8 cellular contexts compared by ENCODE assay signal in genomic region chr10:110918633-110919348, GRCh38. TPM values are rescaled to one million over a fixed set of nuclear protein-coding genes. Genes with fewer than 3 reads are reported as not detected.
DNase-seq lines count a peak whose midpoint lies in the region; ATAC-seq and TF ChIP-seq lines count a peak whose summit lies in the region.

Gene BBIP1 (minus strand): TSS chr10:110919180. CDS start chr10:110918157, 1,023 bp downstream.

- intact Hi-C loops in CD4-positive, alpha-beta T cell (cut with DNase I, micrococcal nuclease), result loop anchor here (1.0 to 10.0 kb wide), 7 partner anchors 46 to 1526 kb away; partner anchors contain the start of genes DUSP5 (in 1 of the 2), PDCD4 (in 1 of the 2), SMNDC1 (in 1 of the 2) and VTI1A (in 1 of the 2)

- H3K4me1 ChIP-seq in mesodermal cell (ENCODE audit: control insufficient read depth, insufficient read depth, low read length, poor library complexity, severe bottlenecking) (peaks cover 10% of the 10 kb centered on the region), thymus (ENCODE audit: control insufficient read depth, insufficient read depth, low read length) (no peaks in the 10 kb centered on the region)

- no peaks in the 10 kb centered on the region for H3K36me3 ChIP-seq in mesodermal cell (ENCODE audit: control insufficient read depth, insufficient read depth, low read length)
- no peaks in the 10 kb centered on the region for H3K36me3 ChIP-seq in thymus (ENCODE audit: control insufficient read depth, insufficient read depth)

- peaks cover 38% of the 10 kb centered on the region for H3K36me3 Mint-ChIP-seq in CD4-positive, alpha-beta T cell (ENCODE audit: low read depth)
- H3K36me3 Mint-ChIP-seq in activated CD4-positive, alpha-beta memory T cell treated with anti-CD3 and anti-CD28 coated beads, Interleukin-2, amount 10 ng/mL, durations not matched to agents 7 days and 5 days (ENCODE audit: low read depth), result peaks cover 3% of the 10 kb centered on the region
- H3K36me3 Mint-ChIP-seq in endothelial cell (ENCODE audit: low read depth, unreplicated experiment), result no peaks in the 10 kb centered on the region

- no peaks in the 10 kb centered on the region for H3K27me3 Mint-ChIP-seq in CD4-positive, alpha-beta T cell
- H3K27me3 Mint-ChIP-seq in activated CD4-positive, alpha-beta memory T cell treated with anti-CD3 and anti-CD28 coated beads, Interleukin-2, amount 10 ng/mL, durations not matched to agents 7 days and 5 days, result no peaks in the 10 kb centered on the region
- H3K27me3 Mint-ChIP-seq in endothelial cell (ENCODE audit: unreplicated experiment), result peaks cover 18% of the 10 kb centered on the region

- POLR2A ChIA-PET in CD4-positive, alpha-beta T cell (lab: Charles Lee), result interaction anchor here (0.6 to 4.1 kb wide), 39 partner anchors 9 to 1528 kb away, joined by 3 to 19 read pairs (median 4); partner anchors contain the start of genes GPAM, PDCD4, SMNDC1 and VTI1A
- POLR2A ChIA-PET in activated CD4-positive, alpha-beta memory T cell treated with anti-CD3 and anti-CD28 coated beads, Interleukin-2, amount 10 ng/mL, durations not matched to agents 7 days and 5 days (lab: Charles Lee), result interaction anchor here (0.6 to 3.5 kb wide), 30 partner anchors 9 to 1528 kb away, joined by 3 to 41 read pairs (median 4); partner anchors contain the start of genes PDCD4, SMNDC1, VTI1A and ZDHHC6

- peak; percentile 15 for ATAC-seq in CD4-positive, alpha-beta T cell (ENCODE audit: poor library complexity)
- ATAC-seq in GM19025 (IDR thresholded peaks at IDR 0.05; ENCODE audit: low read depth, unreplicated experiment), result peak; percentile 77
- ATAC-seq in HG03139 (IDR thresholded peaks at IDR 0.05; ENCODE audit: unreplicated experiment), result peak; percentile 80

- H3K4me3 Mint-ChIP-seq in CD4-positive, alpha-beta T cell, result peak within 1 kb of the TSS; percentile 99
- H3K4me3 Mint-ChIP-seq in activated CD4-positive, alpha-beta memory T cell treated with anti-CD3 and anti-CD28 coated beads, Interleukin-2, amount 10 ng/mL, durations not matched to agents 7 days and 5 days, result peak within 1 kb of the TSS; percentile 90
- H3K4me3 Mint-ChIP-seq in endothelial cell (ENCODE audit: unreplicated experiment), result peak within 1 kb of the TSS; percentile 99

- no peaks in the 10 kb centered on the region for H3K9me3 Mint-ChIP-seq in CD4-positive, alpha-beta T cell
- no peaks in the 10 kb centered on the region for H3K9me3 Mint-ChIP-seq in activated CD4-positive, alpha-beta memory T cell treated with anti-CD3 and anti-CD28 coated beads, Interleukin-2, amount 10 ng/mL, durations not matched to agents 7 days and 5 days
- H3K9me3 Mint-ChIP-seq in endothelial cell (ENCODE audit: unreplicated experiment), result no peaks in the 10 kb centered on the region

- H3K27ac ChIP-seq in CD4-positive, alpha-beta T cell (ENCODE audit: low read depth, low read length), result peak within 1 kb of the TSS; percentile 98
- H3K27ac ChIP-seq in mesodermal cell (ENCODE audit: low read depth, low read length, severe bottlenecking), result peak within 1 kb of the TSS; percentile 100
- peak within 1 kb of the TSS; percentile 96 for H3K27ac ChIP-seq in thymus (ENCODE audit: low read depth)

- CTCF ChIA-PET in CD4-positive, alpha-beta T cell (lab: Charles Lee), result interaction anchor here (1.1 to 2.3 kb wide), 5 partner anchors 8 to 246 kb away, joined by 3 to 6 read pairs (median 4); no protein-coding TSS in a partner anchor
- CTCF ChIA-PET in activated CD4-positive, alpha-beta memory T cell treated with anti-CD3 and anti-CD28 coated beads, Interleukin-2, amount 10 ng/mL, durations not matched to agents 7 days and 5 days (lab: Charles Lee), result interaction anchor here (0.6 to 3.5 kb wide), 12 partner anchors 9 to 360 kb away, joined by 3 to 14 read pairs (median 4); partner anchors contain the start of gene PDCD4

- 0% methylated on average over 31 to 38 of the region's 42 CpGs for WGBS in mesodermal cell (ENCODE audit: insufficient coverage in 2 of 2), 2 experiments
- WGBS in thymus, result under 1% methylated on average over 42 of the region's 42 CpGs

- peak in 1 of 10 experiments; percentile 69 for DNase-seq in CD4-positive, alpha-beta T cell
- DNase-seq in NCI-H2227 treated with DMSO at 0.1 percent for 48 hours (lab: John Stamatoyannopoulos, UW) (peak; percentile 88), endothelial cell (ENCODE audit: low spot score) (peak; percentile 97)
- DNase-seq in activated CD4-positive, alpha-beta memory T cell treated with anti-CD3 and anti-CD28 coated beads, Interleukin-2, amount 10 ng/mL, durations not matched to agents 7 days and 5 days, result peak; percentile 91

- peak within 1 kb of the TSS; percentile 99 for H3K27ac Mint-ChIP-seq in CD4-positive, alpha-beta T cell
- H3K27ac Mint-ChIP-seq in activated CD4-positive, alpha-beta memory T cell treated with anti-CD3 and anti-CD28 coated beads, Interleukin-2, amount 10 ng/mL, durations not matched to agents 7 days and 5 days, result peak within 1 kb of the TSS; percentile 97
- H3K27ac Mint-ChIP-seq in endothelial cell (ENCODE audit: unreplicated experiment), result peak within 1 kb of the TSS; percentile 100

- no peak for TF ChIP-seq CTCF in CD4-positive, alpha-beta T cell (IDR thresholded peaks at IDR 0.05)
- TF ChIP-seq CTCF in endothelial cell (IDR thresholded peaks at IDR 0.05; ENCODE audit: unreplicated experiment), result no peak

- H3K4me3 ChIP-seq in mesodermal cell (ENCODE audit: extremely low read depth, insufficient read depth, low read length, poor library complexity, severe bottlenecking) (peak within 1 kb of the TSS; percentile 89), thymus (ENCODE audit: low read length) (peak within 1 kb of the TSS; percentile 57)

- no peaks in the 10 kb centered on the region for H3K9me3 ChIP-seq in CD4-positive, alpha-beta T cell (ENCODE audit: control insufficient read depth, low read length)
- H3K9me3 ChIP-seq in mesodermal cell (ENCODE audit: control insufficient read depth, low read length), result no peaks in the 10 kb centered on the region
- H3K9me3 ChIP-seq in thymus (ENCODE audit: control insufficient read depth), result no peaks in the 10 kb centered on the region

- H3K4me1 Mint-ChIP-seq in CD4-positive, alpha-beta T cell (ENCODE audit: low read depth), result peaks cover 61% of the 10 kb centered on the region
- H3K4me1 Mint-ChIP-seq in activated CD4-positive, alpha-beta memory T cell treated with anti-CD3 and anti-CD28 coated beads, Interleukin-2, amount 10 ng/mL, durations not matched to agents 7 days and 5 days, result peaks cover 40% of the 10 kb centered on the region
- H3K4me1 Mint-ChIP-seq in endothelial cell (ENCODE audit: unreplicated experiment), result peaks cover 12% of the 10 kb centered on the region

- H3K27me3 ChIP-seq in CD4-positive, alpha-beta T cell (ENCODE audit: control insufficient read depth, insufficient read depth, low read length), result no peaks in the 10 kb centered on the region
- no peaks in the 10 kb centered on the region for H3K27me3 ChIP-seq in thymus (ENCODE audit: control insufficient read depth, insufficient read depth)

RNA-seq across cellular contexts. Expression of gene BBIP1, which starts in this region (rescaled TPM):
- total RNA-seq in CD4-positive, alpha-beta T cell, result 10 to 100 TPM; 17.1 to 21.9 TPM
- total RNA-seq in activated CD4-positive, alpha-beta memory T cell treated with anti-CD3 and anti-CD28 coated beads, Interleukin-2, amount 10 ng/mL, durations not matched to agents 7 days and 5 days, result 10 to 100 TPM; 24.8 to 30.2 TPM
- 23.6 TPM for total RNA-seq in endothelial cell (ENCODE audit: unreplicated experiment)
- polyA plus RNA-seq in mesodermal cell (2013, experiment 1 of 2), result 46.7 TPM
- polyA plus RNA-seq in mesodermal cell (2013, experiment 2 of 2), result 54.5 TPM
- polyA plus RNA-seq in thymus, result 43.4 TPM

Comparison
In these comparisons a context has a peak if more than half of its experiments do, and no peak if none do; other contexts are left out.
1. ATAC-seq: peak in every context shown above with its lines; median percentile 80 in HG03139; 77 in GM19025; 15 in CD4-positive, alpha-beta T cell.